10 cellular contexts compared by ENCODE assay signal in the genomic region with DNA sequence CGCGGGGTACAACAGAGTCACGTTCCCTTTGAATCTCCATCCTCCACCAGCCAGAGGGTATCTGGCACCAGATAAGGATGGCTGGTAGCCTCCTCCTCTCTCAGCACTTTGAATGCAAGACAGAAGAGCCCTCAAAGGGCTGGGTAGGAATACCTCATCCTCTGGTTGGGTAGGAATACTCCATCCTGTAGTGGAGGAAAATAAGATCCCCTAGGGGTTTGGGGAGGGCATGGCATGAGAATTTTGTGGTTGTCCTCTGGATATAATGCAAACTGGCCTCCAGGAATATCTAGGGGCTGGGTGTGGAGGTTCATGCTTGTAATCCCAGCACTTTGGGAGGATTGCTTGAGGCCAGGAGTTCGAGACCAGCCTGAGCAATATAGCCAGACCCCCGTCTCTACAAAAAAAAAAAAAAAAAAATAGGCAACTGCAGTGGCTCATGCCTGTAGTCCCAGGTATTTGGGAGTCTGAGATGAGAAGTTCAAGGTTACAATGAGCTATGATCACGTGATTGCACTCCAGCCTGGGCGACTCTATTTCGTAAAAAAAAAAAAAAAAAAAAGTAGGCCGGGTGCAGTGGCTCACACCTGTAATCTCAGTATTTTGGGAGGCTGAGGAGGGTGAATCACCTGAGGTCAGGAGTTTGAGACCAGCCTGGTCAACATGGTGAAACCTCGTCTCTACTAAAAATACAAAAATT. TPM values are rescaled to one million over a fixed set of nuclear protein-coding genes. Genes with fewer than 3 reads are reported as not detected.
DNase-seq lines count a peak whose midpoint lies in the region; ATAC-seq and TF ChIP-seq lines count a peak whose summit lies in the region.
"Had no signal": no experiment of that assay in that cellular context is flagged by ENCODE, and none has a peak within 500 bp of the region (broad histone marks: within the 10 kb centered on the region; RNA-seq: fewer than 3 reads in every experiment).

No MANE protein-coding gene starts in this region.

- no peak overlapping the region for H3K27ac ChIP-seq in AG04450 (ENCODE audit: low read depth, low read length)
- peak overlapping the region; percentile 65 for H3K27ac ChIP-seq in IMR-90 (ENCODE audit: insufficient read depth, low read length)
- H3K27ac ChIP-seq in dorsolateral prefrontal cortex = peak overlapping the region in 12 of 59 donors; percentile 0 to 57 (median 46)
- H3K27ac ChIP-seq in muscle layer of duodenum (ENCODE audit: low read length) = peak overlapping the region; percentile 92
- H3K27ac ChIP-seq: VCaP had no signal

- CTCF ChIA-PET in AG04450 (lab: Charles Lee) = interaction anchor here (0.6 to 3.0 kb wide), 7 partner anchors 12 to 810 kb away, joined by 3 to 14 read pairs (median 3); no protein-coding TSS in a partner anchor
- CTCF ChIA-PET in IMR-90 (lab: Yijun Ruan, JAX) = interaction anchor here (0.7 to 1.2 kb wide), 2 partner anchors 30 to 501 kb away, joined by 6 read pairs; no protein-coding TSS in a partner anchor

- H3K56ac ChIP-seq in IMR-90 (ENCODE audit: extremely low read depth, insufficient read depth, low read length) = peak overlapping the region; percentile 96

- H3K36me3 ChIP-seq in IMR-90 (ENCODE audit: control insufficient read depth, insufficient read depth, low read length) = peaks cover 41% of the 10 kb centered on the region
- H3K36me3 ChIP-seq in muscle layer of duodenum (ENCODE audit: control insufficient read depth in 1 of 2, insufficient read depth in 2 of 2, low read length in 2 of 2) = peaks cover 0 to 8% of the 10 kb centered on the region in 2 donors

- intact Hi-C loops in IMR-90 (cut with micrococcal nuclease) (no loop called here), dorsolateral prefrontal cortex (cut with DNase I) (loop anchor here (2.0 kb wide), 2 partner anchors 27 to 113 kb away; no protein-coding TSS in a partner anchor)

- no peak overlapping the region for H4K5ac ChIP-seq in IMR-90 (ENCODE audit: low read depth, low read length)

- TF ChIP-seq RAD21 in IMR-90 (IDR thresholded peaks at IDR 0.05; ENCODE audit: low read length) = no peak

- H3K4me1 ChIP-seq in IMR-90 (ENCODE audit: control insufficient read depth, insufficient read depth, low read length) = peaks cover 36% of the 10 kb centered on the region
- H3K4me1 ChIP-seq in muscle layer of duodenum (ENCODE audit: control insufficient read depth in 1 of 2, insufficient read depth in 2 of 2, low read length in 2 of 2) = peaks cover 26 to 64% of the 10 kb centered on the region in 2 donors

- peak overlapping the region; percentile 51; the same call in 1 of the 2 replicates for H3K18ac ChIP-seq in IMR-90 (ENCODE audit: low read depth, low read length)

- peak overlapping the region; percentile 86 for H3K4ac ChIP-seq in IMR-90 (ENCODE audit: low read depth, low read length)

- H3K4me3 ChIP-seq in AG04450 (ENCODE audit: low read depth, low read length) (peak overlapping the region; percentile 98), IMR-90 (ENCODE audit: insufficient read depth, low read depth, low read length) (peak overlapping the region; percentile 98), dorsolateral prefrontal cortex (peak overlapping the region in 46 of 59 donors; percentile 0 to 76 (median 54)), muscle layer of duodenum (ENCODE audit: low read depth in 1 of 2, low read length in 2 of 2) (peak overlapping the region; percentile 93 to 99)

- H2AK9ac ChIP-seq in IMR-90 (replicated peaks; ENCODE audit: low read depth, low read length, poor library complexity) = peak overlapping the region; percentile 77

- no peak for TF ChIP-seq POLR2A in IMR-90 (IDR thresholded peaks at IDR 0.05; ENCODE audit: low read depth, low read length)

- POLR2A ChIA-PET in AG04450 (lab: Yijun Ruan, JAX) = interaction anchor here (0.7 kb wide), 2 partner anchors 65 to 1230 kb away, joined by 3 read pairs; no protein-coding TSS in a partner anchor
- POLR2A ChIA-PET in IMR-90 (lab: Charles Lee; ENCODE audit: unreplicated experiment) = interaction anchor here (0.6 kb wide), 6 partner anchors 23 to 93 kb away, joined by 3 to 13 read pairs (median 4); no protein-coding TSS in a partner anchor

- H2BK20ac ChIP-seq in IMR-90 (ENCODE audit: low read depth, low read length) = no peak overlapping the region

- peak overlapping the region; percentile 72; the same call in 1 of the 2 replicates for H4K91ac ChIP-seq in IMR-90 (ENCODE audit: insufficient read depth, low read depth, low read length)

- ATAC-seq in IMR-90 (ENCODE audit: low read depth) (no peak), HG03565 (IDR thresholded peaks at IDR 0.05; ENCODE audit: unreplicated experiment) (no peak)

- peak overlapping the region; percentile 92 for H3K14ac ChIP-seq in IMR-90 (replicated peaks; ENCODE audit: low read depth, low read length)

- peak overlapping the region; percentile 81 for H2AK5ac ChIP-seq in IMR-90 (ENCODE audit: low read depth, low read length)

- H3K9me3 ChIP-seq in AG04450 (ENCODE audit: control insufficient read depth, insufficient read depth, low read length) (no peaks in the 10 kb centered on the region), IMR-90 (ENCODE audit: control insufficient read depth, insufficient read depth, low read length) (no peaks in the 10 kb centered on the region), muscle layer of duodenum (ENCODE audit: control insufficient read depth in 1 of 2, low read length in 2 of 2) (no peaks in the 10 kb centered on the region)

- peaks cover 32% of the 10 kb centered on the region for H3K9me1 ChIP-seq in IMR-90 (ENCODE audit: insufficient read depth, low read length)

- H3K4me2 ChIP-seq in IMR-90 (ENCODE audit: low read depth, low read length) = peak overlapping the region; percentile 87

- H4K20me1 ChIP-seq in IMR-90 (ENCODE audit: insufficient read depth, low read length) = peaks cover 69% of the 10 kb centered on the region

- peak overlapping the region; percentile 76 for H2BK5ac ChIP-seq in IMR-90 (ENCODE audit: low read depth, low read length, poor library complexity, severe bottlenecking)

- H3K9ac ChIP-seq in IMR-90 (ENCODE audit: low read depth, low read length) = peak overlapping the region; percentile 98

- dilution Hi-C loops in IMR-90 (cut with HindIII; ENCODE audit: low sequenced_read_pairs, unreplicated experiment) = no loop called here

- WGBS in IMR-90 (ENCODE audit: extremely low coverage in 2 of 2, insufficient read length in 1 of 2), 2 experiments = no CpG with 5 or more reads among the region's 10 CpGs

- H3K23ac ChIP-seq in IMR-90 (ENCODE audit: low read depth, low read length) = peak overlapping the region; percentile 84; the same call in 1 of the 2 replicates

- no peak overlapping the region for H2BK120ac ChIP-seq in IMR-90 (ENCODE audit: low read depth, low read length)

- H3K27me3 ChIP-seq in AG04450 (ENCODE audit: control insufficient read depth, insufficient read depth, low read length) (no peaks in the 10 kb centered on the region), IMR-90 (ENCODE audit: control insufficient read depth, insufficient read depth, low read length) (no peaks in the 10 kb centered on the region), dorsolateral prefrontal cortex (no peaks in the 10 kb centered on the region), muscle layer of duodenum (ENCODE audit: low read depth, low read length) (no peaks in the 10 kb centered on the region)

- peak overlapping the region in 1 of 2 experiments; percentile 95; a peak in 2 of 4 replicates for H4K8ac ChIP-seq in IMR-90 (ENCODE audit: low read depth in 2 of 2, low read length in 2 of 2)

- peak; percentile 42; the same call in 1 of the 2 replicates for TF ChIP-seq CTCF in AG04450 (IDR thresholded peaks at IDR 0.05; ENCODE audit: low read depth, low read length)
- TF ChIP-seq CTCF in IMR-90 (conservative IDR thresholded peaks at IDR 0.05; ENCODE audit: low read depth, low read length) = 0 out of 2 replicates have a peak, but pooled peaks have one; percentile 11
- peak in 1 of 56 donors; percentile 16 for TF ChIP-seq CTCF in dorsolateral prefrontal cortex (IDR thresholded peaks at IDR 0.05 in 54 of 56, conservative IDR thresholded peaks at IDR 0.05 in 2 of 56; ENCODE audit: low read depth in 1 of 56, partially characterized antibody in 56 of 56)
- TF ChIP-seq CTCF in GM10266 (IDR thresholded peaks at IDR 0.05; ENCODE audit: control insufficient read depth, insufficient read depth, low read depth, missing control alignments) = no peak

- no peak overlapping the region for H2BK15ac ChIP-seq in IMR-90 (ENCODE audit: low read depth, low read length)

- in situ Hi-C loops in IMR-90 (cut with MboI; ENCODE audit: low sequenced_read_pairs) = no loop called here

- BruUV-seq in IMR-90 (replicated peaks; lab: Mats Ljungman, UMichigan) = no TSS peak

- peaks cover 25 to 71% of the 10 kb centered on the region in 2 experiments for H3K79me1 ChIP-seq in IMR-90 (ENCODE audit: low read depth in 1 of 2, low read length in 2 of 2)

- H2AFZ ChIP-seq in IMR-90 (replicated peaks; ENCODE audit: low read length, poor library complexity) = no peak overlapping the region

- no peak for DNase-seq in AG04450 (ENCODE audit: low read depth, low spot score)
- peak; percentile 27 for DNase-seq in IMR-90
- no peak for DNase-seq in dorsolateral prefrontal cortex
- DNase-seq in NCI-H345 treated with DMSO at 0.1 percent for 48 hours (lab: John Stamatoyannopoulos, UW; ENCODE audit: unreplicated experiment) = no peak
- no peak for DNase-seq in GM10266 (ENCODE audit: extremely low spot score)
- DNase-seq in RPMI8226 = no peak
- DNase-seq: NCI-H1092 had no signal

RNA-seq across cellular contexts. Expression of gene IGFBP4, which starts 2.7 kb away (rescaled TPM):
- polyA plus RNA-seq in AG04450 (2011; rRNA removed) (1,026 and 1,343 TPM in 2 replicates), IMR-90 (2012; rRNA removed) (1,187 TPM in 2 replicates)
- polyA minus RNA-seq in AG04450 (2011; rRNA and poly(A)+ RNA removed) = 782 and 1,005 TPM in 2 replicates
- total RNA-seq in IMR-90 (2012; rRNA removed) (257 and 308 TPM in 2 replicates), dorsolateral prefrontal cortex (100 to 1,000 TPM in 2 of 120 experiments, 10 to 100 TPM in 115, 1 to 10 TPM in 3; 8.8 to 151 (median 22.2) TPM)
- polyA plus RNA-seq in IMR-90 (2012; cell fraction: cytosol; rRNA removed) = 1,397 and 1,707 TPM in 2 replicates
- polyA plus RNA-seq in IMR-90 (2012; cell fraction: nucleus; rRNA removed; ENCODE audit: low replicate concordance) = 452 and 510 TPM in 2 replicates

RNA-seq across cellular contexts. Expression of gene TOP2A, which starts 28.2 kb away (rescaled TPM):
- 28.2 and 53.5 TPM in 2 replicates for polyA plus RNA-seq in AG04450 (2011; rRNA removed)
- polyA minus RNA-seq in AG04450 (2011; rRNA and poly(A)+ RNA removed) = 12.0 and 28.1 TPM in 2 replicates
- 68.5 and 118 TPM in 2 replicates for total RNA-seq in IMR-90 (2012; rRNA removed)
- polyA plus RNA-seq in IMR-90 (2012; rRNA removed) = 40.2 and 43.4 TPM in 2 replicates
- 3.3 and 5.3 TPM in 2 replicates for polyA plus RNA-seq in IMR-90 (2012; cell fraction: cytosol; rRNA removed)
- polyA plus RNA-seq in IMR-90 (2012; cell fraction: nucleus; rRNA removed; ENCODE audit: low replicate concordance) = 2.7 and 19.5 TPM in 2 replicates
- total RNA-seq in dorsolateral prefrontal cortex = 1 to 10 TPM in 14 of 120 experiments, under 1 TPM in 41, not detected in 65; 0.04 to 3.1 (median 0.42) TPM

RNA-seq across cellular contexts. Expression of gene TNS4, which starts 55.5 kb away (rescaled TPM):
- polyA plus RNA-seq in AG04450 (2011; rRNA removed) (0.07 and 0.10 TPM in 2 replicates), IMR-90 (2012; rRNA removed) (0.07 TPM in 1 of 2 replicates, not detected in the other)
- 0.04 and 0.09 TPM in 2 replicates for polyA minus RNA-seq in AG04450 (2011; rRNA and poly(A)+ RNA removed)
- total RNA-seq in IMR-90 (2012; rRNA removed) (0.28 TPM in 1 of 2 replicates, not detected in the other), dorsolateral prefrontal cortex (not detected)
- polyA plus RNA-seq in IMR-90 (2012; cell fraction: cytosol; rRNA removed) = 0.07 and 0.08 TPM in 2 replicates
- 0.33 and 0.57 TPM in 2 replicates for polyA plus RNA-seq in IMR-90 (2012; cell fraction: nucleus; rRNA removed; ENCODE audit: low replicate concordance)

Comparison
In these comparisons a context has a peak if more than half of its experiments do, and no peak if none do; other contexts are left out.
1. RNA of gene TOP2A, which starts 28.2 kb away (total RNA-seq): 68.5 to 118 TPM in IMR-90; 0.04 to 3.1 TPM in dorsolateral prefrontal cortex; every median in the first group is over 10 times any median in the second.
2. Peak in every context shown above with its lines, with median percentiles within 50 percentile points of each other: H3K4me3 ChIP-seq.